ENCODE assay signal across 1 cellular context in genomic region chr21:45613881-45614280, GRCh38.
TF ChIP-seq lines count a peak whose summit lies in the region.

No MANE protein-coding gene starts in this region.

TF ChIP-seq in SK-N-SH, 30 proteins besides CTCF, POLR2A, EP300 and RAD21 (continued from another document):
- no peak for TF ChIP-seq CHD2 (IDR thresholded peaks at IDR 0.05; ENCODE audit: low read length, partially characterized antibody)
- TF ChIP-seq IRF3 (IDR thresholded peaks at IDR 0.05; ENCODE audit: low read depth, low read length) = no peak
- TF ChIP-seq FOXM1 (IDR thresholded peaks at IDR 0.05; ENCODE audit: low read depth) = no peak
- no peak for TF ChIP-seq TAF1 (IDR thresholded peaks at IDR 0.05; ENCODE audit: borderline replicate concordance, low read depth, low read length)
- no peak for TF ChIP-seq MAX (IDR thresholded peaks at IDR 0.05; ENCODE audit: low read depth)
- TF ChIP-seq YY1 (IDR thresholded peaks at IDR 0.05; ENCODE audit: low read depth) = no peak
- TF ChIP-seq MXI1 (IDR thresholded peaks at IDR 0.05; ENCODE audit: low read depth, low read length) = no peak
- no peak for TF ChIP-seq SMC3 (IDR thresholded peaks at IDR 0.05; ENCODE audit: low read depth, low read length)
